Comparison of ENCODE assay signal across 8 cellular contexts in the genomic region with DNA sequence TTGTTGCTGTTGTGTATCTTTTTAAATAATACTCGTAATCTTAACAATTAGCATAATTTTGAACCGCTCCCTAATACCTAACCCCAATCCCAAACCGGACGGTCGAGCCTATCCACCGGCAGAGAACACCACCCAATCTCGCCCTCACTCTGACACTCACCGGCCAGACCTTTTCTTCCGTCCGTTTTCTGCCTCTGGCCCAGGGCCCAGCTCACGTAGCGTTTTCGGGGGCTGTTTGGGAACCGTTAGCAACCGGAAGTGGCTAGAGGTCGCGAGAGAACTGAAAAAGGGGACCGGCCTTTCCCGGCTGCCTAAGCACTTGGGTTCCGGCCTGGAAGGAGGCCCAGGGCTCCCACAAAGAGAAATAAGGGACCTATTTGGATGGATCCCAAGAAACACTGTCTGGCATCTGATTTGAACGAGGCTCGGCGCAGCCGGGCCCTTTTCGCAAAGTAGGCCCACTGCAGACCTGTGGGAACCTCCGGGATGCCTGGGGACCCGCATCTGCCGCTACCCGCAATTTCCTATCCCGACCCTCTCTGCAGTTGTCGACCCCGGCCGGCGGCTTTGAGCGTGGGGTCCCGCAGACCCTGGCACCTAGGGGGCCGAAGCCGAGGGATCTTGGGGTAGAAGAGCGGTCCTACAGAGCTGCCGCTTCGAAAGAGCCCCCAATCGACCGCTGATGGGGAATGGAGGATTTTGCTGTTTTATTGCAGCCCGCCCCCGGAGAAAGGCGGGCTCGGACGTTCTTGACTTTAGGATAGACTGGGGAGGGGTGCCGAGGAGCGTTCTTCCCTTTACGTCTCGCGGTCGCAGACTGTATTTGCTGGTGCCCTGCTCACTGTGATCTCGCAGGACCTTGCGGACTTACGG. TPM values are rescaled to one million over a fixed set of nuclear protein-coding genes. Genes with fewer than 3 reads are reported as not detected.
DNase-seq lines count a peak whose midpoint lies in the region; ATAC-seq, FAIRE-seq and TF ChIP-seq lines count a peak whose summit lies in the region.

No MANE protein-coding gene starts in this region.

- WGBS in mammary epithelial cell (ENCODE audit: low coverage, missing lambda C conversion rate), result 2% methylated on average over 44 of the region's 57 CpGs

- peak; percentile 91 for FAIRE-seq in A204.1 (lab: Jason Lieb, UNC)

- no peaks in the 10 kb centered on the region for H4K20me1 ChIP-seq in mammary epithelial cell (ENCODE audit: insufficient read depth, low read length)

- TF ChIP-seq POLR2A in GM18526 (IDR thresholded peaks at IDR 0.05; ENCODE audit: extremely low read depth, insufficient read length), result peak; percentile 84

- peak; percentile 51 for ATAC-seq in HG03097 (IDR thresholded peaks at IDR 0.05; ENCODE audit: low FRiP score, unreplicated experiment)

- H3K27me3 ChIP-seq in WERI-Rb-1 (ENCODE audit: insufficient read depth, low read depth, severe bottlenecking) (no peaks in the 10 kb centered on the region), mammary epithelial cell (ENCODE audit: insufficient read depth, low read length) (no peaks in the 10 kb centered on the region)

- in situ Hi-C loops in mammary epithelial cell (cut with MboI; ENCODE audit: low sequenced_read_pairs in 2 of 2), result loop anchor here (5.0 to 10.0 kb wide), 4 partner anchors 75 to 220 kb away; a partner anchor contains a TSS

- DNase-seq in NCI-H2171 treated with DMSO at 0.1 percent for 48 hours (lab: John Stamatoyannopoulos, UW) (peak; percentile 93), WERI-Rb-1 (peak; percentile 95), mammary epithelial cell (peak; percentile 89), iPS-NIHi11 (ENCODE audit: low spot score) (peak; percentile 76)

- dilution Hi-C loops in mammary epithelial cell (cut with HindIII; ENCODE audit: low sequenced_read_pairs), result no loop called here

- H2AFZ ChIP-seq in mammary epithelial cell (ENCODE audit: low read depth, low read length), result peak overlapping the region; percentile 100

- TF ChIP-seq CTCF in WERI-Rb-1 (IDR thresholded peaks at IDR 0.05; ENCODE audit: low read depth, low read length) (no peak), mammary epithelial cell (conservative IDR thresholded peaks at IDR 0.05 in 1 of 2, IDR thresholded peaks at IDR 0.05 in 1 of 2; ENCODE audit: extremely low read depth in 1 of 2, insufficient read depth in 1 of 2, low read depth in 1 of 2, low read length in 2 of 2) (no peak)

- H3K4me3 ChIP-seq in WERI-Rb-1 (ENCODE audit: low read depth, low read length), result peak overlapping the region; percentile 98
- H3K4me3 ChIP-seq in mammary epithelial cell (replicated peaks in 1 of 3; ENCODE audit: insufficient read depth in 1 of 3, low read depth in 2 of 3, low read length in 3 of 3), result peak overlapping the region; percentile 63 to 90 (median 90)
- peak overlapping the region; percentile 60 to 89 (median 84) for H3K4me3 ChIP-seq in skin epidermis

- BruUV-seq in mammary epithelial cell (replicated peaks; lab: Mats Ljungman, UMichigan), result TSS peak; percentile 18

- peak overlapping the region; percentile 95 for H3K4me2 ChIP-seq in mammary epithelial cell (ENCODE audit: insufficient read depth, low read depth, low read length)

- intact Hi-C loops in mammary epithelial cell (cut with micrococcal nuclease), result loop anchor here (1.0 to 5.0 kb wide), 8 partner anchors 13 to 547 kb away; a partner anchor contains a TSS

- H3K9ac ChIP-seq in mammary epithelial cell (ENCODE audit: insufficient read depth, low read length), result peak overlapping the region; percentile 83

- peaks cover 20% of the 10 kb centered on the region for H3K4me1 ChIP-seq in mammary epithelial cell (ENCODE audit: insufficient read depth, low read length)

- H3K79me2 ChIP-seq in mammary epithelial cell (ENCODE audit: insufficient read depth, low read length), result peaks cover 42% of the 10 kb centered on the region

- CTCF ChIA-PET in mammary epithelial cell (lab: Charles Lee; ENCODE audit: low non-redundant PET), result no interaction called here

- peaks cover 23% of the 10 kb centered on the region for H3K36me3 ChIP-seq in WERI-Rb-1
- no peaks in the 10 kb centered on the region for H3K36me3 ChIP-seq in mammary epithelial cell (ENCODE audit: insufficient read depth, low read length)

- H3K27ac ChIP-seq in WERI-Rb-1 (peak overlapping the region; percentile 92), mammary epithelial cell (ENCODE audit: insufficient read depth, low read depth, low read length) (peak overlapping the region; percentile 63), skin epidermis (peak overlapping the region; percentile 10 to 97 (median 91))

- H3K9me3 ChIP-seq in WERI-Rb-1 (ENCODE audit: severe bottlenecking), result no peaks in the 10 kb centered on the region
- H3K9me3 ChIP-seq in mammary epithelial cell (replicated peaks; ENCODE audit: insufficient read depth, low read length), result no peaks in the 10 kb centered on the region

RNA-seq across cellular contexts. Expression of a gene that starts 4.9 kb away (rescaled TPM):
- 10 to 100 TPM; 16.3 to 24.2 TPM for total RNA-seq in mammary epithelial cell
- 4.5 TPM for polyA plus RNA-seq in mammary epithelial cell
- 8.5 TPM for polyA minus RNA-seq in mammary epithelial cell

RNA-seq across cellular contexts. Expression of a gene that starts 12.4 kb away (rescaled TPM):
- total RNA-seq in mammary epithelial cell, result 1 to 10 TPM; 1.1 to 1.7 TPM
- 1.0 TPM for polyA plus RNA-seq in mammary epithelial cell
- not detected for polyA minus RNA-seq in mammary epithelial cell

RNA-seq across cellular contexts. Expression of a gene that starts 56.5 kb away (rescaled TPM):
- total RNA-seq in mammary epithelial cell, result 1 to 10 TPM; 3.5 to 6.5 TPM
- 1.2 TPM for polyA plus RNA-seq in mammary epithelial cell
- not detected for polyA minus RNA-seq in mammary epithelial cell

Comparison
In these comparisons a context has a peak if more than half of its experiments do, and no peak if none do; other contexts are left out.
1. Peak in every context shown above with its lines: DNase-seq, ATAC-seq, H3K4me3 ChIP-seq and H3K27ac ChIP-seq.